Comparison of ENCODE assay signal across 22 cellular contexts in the genomic region with DNA sequence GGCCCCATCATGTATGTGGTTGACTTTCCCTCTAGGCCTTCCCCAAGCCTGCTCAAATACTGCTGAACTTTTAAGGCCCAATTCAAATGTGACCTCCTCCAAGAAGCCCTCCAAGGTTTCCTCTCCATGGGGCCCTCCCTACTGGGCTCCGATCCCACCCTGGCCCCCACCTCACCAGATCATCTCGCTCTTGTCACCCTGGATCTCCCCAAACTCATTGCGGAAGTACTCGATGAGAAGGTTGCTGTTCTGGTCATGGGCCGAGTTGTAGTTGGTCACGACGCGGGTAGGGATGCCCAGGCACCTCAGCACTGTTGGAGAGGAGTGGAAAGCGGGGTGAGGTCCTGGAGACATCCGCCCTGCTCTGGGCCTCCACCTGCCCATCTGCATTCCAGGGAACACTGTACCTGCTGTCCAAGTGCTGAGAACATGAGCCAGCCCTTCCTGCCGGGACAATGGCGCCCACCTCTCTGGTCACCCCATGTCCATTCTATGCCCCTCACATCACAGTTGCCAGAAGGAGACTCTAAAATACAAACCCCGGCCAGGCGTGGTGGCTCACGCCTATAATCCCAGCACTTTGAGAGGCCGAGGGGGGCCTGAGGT. TPM values are rescaled to one million over a fixed set of nuclear protein-coding genes. Genes with fewer than 3 reads are reported as not detected.
DNase-seq lines count a peak whose midpoint lies in the region; FAIRE-seq and TF ChIP-seq lines count a peak whose summit lies in the region.
"Had no signal": no experiment of that assay in that cellular context is flagged by ENCODE, and none has a peak within 500 bp of the region (broad histone marks: within the 10 kb centered on the region; RNA-seq: fewer than 3 reads in every experiment).

No MANE protein-coding gene starts in this region.

- FAIRE-seq in HTR-8/SVneo (lab: Jason Lieb, UNC), result peak; percentile 51
- FAIRE-seq in kidney (lab: Jason Lieb, UNC), result no peak

- H3K27ac ChIP-seq in kidney (ENCODE audit: low read depth in 2 of 2, low read length in 2 of 2) (no peak overlapping the region), stomach (peak overlapping the region in 2 of 5 donors; percentile 25 to 78)
- H3K27ac ChIP-seq: ovary, WERI-Rb-1 had no signal

- WGBS in stomach, 5 donors, result 92 to 97% (median 96%) methylated on average over 14 to 16 of the region's 16 CpGs

- peaks cover 0 to 2% of the 10 kb centered on the region in 2 donors for H3K36me3 ChIP-seq in kidney (ENCODE audit: control insufficient read depth in 1 of 2, insufficient read depth in 2 of 2, low read length in 2 of 2)
- H3K36me3 ChIP-seq in stomach, result peaks cover 5 to 59% (median 47%) of the 10 kb centered on the region in 4 donors
- H3K36me3 ChIP-seq: BLaER1 treated with 17β-estradiol and CSF1 and Interleukin-3, amounts not matched to agents 10 nM and 100 nM; ovary; WERI-Rb-1 had no signal

- H3K27me3 Mint-ChIP-seq in chondrocyte (ENCODE audit: low read depth), result no peaks in the 10 kb centered on the region
- no peaks in the 10 kb centered on the region for H3K27me3 Mint-ChIP-seq in osteocyte (ENCODE audit: unreplicated experiment)
- peaks cover 2% of the 10 kb centered on the region for H3K27me3 Mint-ChIP-seq in HFFc6 (ENCODE audit: insufficient read depth)
- H3K27me3 Mint-ChIP-seq: activated CD4-positive, alpha-beta T cell treated with anti-CD3 and anti-CD28 coated beads, Interleukin-2, amount 10 ng/mL, durations not matched to agents 24 days and 14 days; activated T-cell treated with anti-CD3 and anti-CD28 coated beads, Interleukin-2, amount 50 U/mL, for 24 hours had no signal

- no peaks in the 10 kb centered on the region for H3K36me3 Mint-ChIP-seq in chondrocyte (ENCODE audit: low read depth)
- H3K36me3 Mint-ChIP-seq in osteocyte (ENCODE audit: unreplicated experiment), result peaks cover 4% of the 10 kb centered on the region
- peaks cover 34% of the 10 kb centered on the region for H3K36me3 Mint-ChIP-seq in HFFc6 (ENCODE audit: low read depth)
- H3K36me3 Mint-ChIP-seq: brain, natural killer cell had no signal

- H3K9me3 ChIP-seq in kidney (ENCODE audit: control insufficient read depth in 1 of 2, low read length in 2 of 2) (no peaks in the 10 kb centered on the region), stomach (no peaks in the 10 kb centered on the region)
- H3K9me3 ChIP-seq: adrenal gland; BLaER1 treated with 17β-estradiol and CSF1 and Interleukin-3, amounts not matched to agents 10 nM and 100 nM; ovary had no signal

- H3K4me3 ChIP-seq in kidney (ENCODE audit: low read length in 2 of 2) (no peak overlapping the region), stomach (no peak overlapping the region)
- H3K4me3 ChIP-seq: adrenal gland; BLaER1 treated with 17β-estradiol and CSF1 and Interleukin-3, amounts not matched to agents 10 nM and 100 nM; ovary had no signal

- H3K9me3 Mint-ChIP-seq in chondrocyte (ENCODE audit: low read depth), result no peaks in the 10 kb centered on the region
- no peaks in the 10 kb centered on the region for H3K9me3 Mint-ChIP-seq in osteocyte (ENCODE audit: unreplicated experiment)
- H3K9me3 Mint-ChIP-seq in HFFc6, result no peaks in the 10 kb centered on the region
- H3K9me3 Mint-ChIP-seq: activated CD4-positive, alpha-beta T cell treated with anti-CD3 and anti-CD28 coated beads, Interleukin-2, amount 10 ng/mL, durations not matched to agents 24 days and 14 days; activated T-cell treated with anti-CD3 and anti-CD28 coated beads, Interleukin-2, amount 50 U/mL, for 24 hours; brain; effector memory CD8-positive, alpha-beta T cell; natural killer cell had no signal

- TF ChIP-seq EP300 in stomach (IDR thresholded peaks at IDR 0.05), result no peak

- TF ChIP-seq CTCF in chondrocyte (IDR thresholded peaks at IDR 0.05), result no peak
- no peak for TF ChIP-seq CTCF in kidney (IDR thresholded peaks at IDR 0.05; ENCODE audit: borderline replicate concordance, extremely low read depth, insufficient read depth)
- TF ChIP-seq CTCF in osteocyte (IDR thresholded peaks at IDR 0.05), result no peak
- no peak for TF ChIP-seq CTCF in stomach (IDR thresholded peaks at IDR 0.05)
- no peak for TF ChIP-seq CTCF in HFFc6 (IDR thresholded peaks at IDR 0.05)

- H3K4me1 ChIP-seq in kidney (ENCODE audit: control insufficient read depth in 1 of 2, insufficient read depth in 1 of 2, low read depth in 1 of 2, low read length in 2 of 2) (peaks cover 22 to 29% of the 10 kb centered on the region in 2 donors), stomach (peaks cover 22 to 42% (median 29%) of the 10 kb centered on the region in 4 donors)

- H3K4me1 Mint-ChIP-seq in chondrocyte (ENCODE audit: low read depth) (peaks cover 60% of the 10 kb centered on the region), osteocyte (ENCODE audit: unreplicated experiment) (peaks cover 67% of the 10 kb centered on the region), HFFc6 (ENCODE audit: low read depth) (peaks cover 53% of the 10 kb centered on the region)
- H3K4me1 Mint-ChIP-seq: activated CD4-positive, alpha-beta T cell treated with anti-CD3 and anti-CD28 coated beads, Interleukin-2, amount 10 ng/mL, durations not matched to agents 24 days and 14 days; natural killer cell had no signal

- intact Hi-C loops in kidney (cut with DNase I), result no loop called here
- intact Hi-C loops in stomach (cut with DNase I; ENCODE audit: low total_unique reads), result no loop called here

- DNase-seq in HTR-8/SVneo (ENCODE audit: insufficient read length, low spot score), result no peak
- peak; percentile 54 for DNase-seq in chondrocyte (ENCODE audit: low spot score)
- DNase-seq in kidney, result peak; percentile 63
- DNase-seq in osteocyte (ENCODE audit: extremely low spot score, unreplicated experiment), result no peak
- DNase-seq in OCI-M2 (lab: John Stamatoyannopoulos, UW; ENCODE audit: unreplicated experiment), result no peak
- DNase-seq in stomach, result no peak
- no peak for DNase-seq in GOT3 (lab: John Stamatoyannopoulos, UW)
- DNase-seq in HFFc6, result no peak
- DNase-seq: activated CD4-positive, alpha-beta T cell treated with anti-CD3 and anti-CD28 coated beads, Interleukin-2, amount 10 ng/mL, durations not matched to agents 24 days and 14 days; activated T-cell treated with anti-CD3 and anti-CD28 coated beads, Interleukin-2, amount 50 U/mL, for 24 hours; adrenal gland; COR-L47; effector memory CD8-positive, alpha-beta T cell; foreskin fibroblast; natural killer cell; NCI-H446 treated with DMSO at 0.1 percent for 48 hours; retina; T1000; WERI-Rb-1 had no signal

- H3K9ac ChIP-seq in kidney (ENCODE audit: low read length in 2 of 2), result no peak overlapping the region

- no peak overlapping the region for H3K4me3 Mint-ChIP-seq in chondrocyte (ENCODE audit: unreplicated experiment)
- H3K4me3 Mint-ChIP-seq in osteocyte (ENCODE audit: unreplicated experiment), result no peak overlapping the region
- no peak overlapping the region for H3K4me3 Mint-ChIP-seq in HFFc6
- H3K4me3 Mint-ChIP-seq: activated CD4-positive, alpha-beta T cell treated with anti-CD3 and anti-CD28 coated beads, Interleukin-2, amount 10 ng/mL, durations not matched to agents 24 days and 14 days; activated T-cell treated with anti-CD3 and anti-CD28 coated beads, Interleukin-2, amount 50 U/mL, for 24 hours; effector memory CD8-positive, alpha-beta T cell; natural killer cell had no signal

- H3K27ac Mint-ChIP-seq in chondrocyte (ENCODE audit: unreplicated experiment) (no peak overlapping the region), osteocyte (ENCODE audit: unreplicated experiment) (peak overlapping the region; percentile 69), HFFc6 (no peak overlapping the region)
- H3K27ac Mint-ChIP-seq: activated CD4-positive, alpha-beta T cell treated with anti-CD3 and anti-CD28 coated beads, Interleukin-2, amount 10 ng/mL, durations not matched to agents 24 days and 14 days; activated T-cell treated with anti-CD3 and anti-CD28 coated beads, Interleukin-2, amount 50 U/mL, for 24 hours; effector memory CD8-positive, alpha-beta T cell; natural killer cell had no signal

- no peak for TF ChIP-seq POLR2A in stomach (IDR thresholded peaks at IDR 0.05)

- H3K27me3 ChIP-seq in stomach, result no peaks in the 10 kb centered on the region
- H3K27me3 ChIP-seq: adrenal gland; BLaER1 treated with 17β-estradiol and CSF1 and Interleukin-3, amounts not matched to agents 10 nM and 100 nM; ovary had no signal

RNA-seq across cellular contexts. Expression of a gene that starts 23.1 kb away (rescaled TPM):
- total RNA-seq in chondrocyte, result 7.1 to 22.3 TPM (median 17.7 TPM) in 3 replicates
- total RNA-seq in kidney, result 611 TPM
- polyA plus RNA-seq in kidney (ENCODE audit: insufficient read depth, low read depth, low replicate concordance), result 44.6 TPM
- 29.2 and 32.7 TPM in 2 replicates for total RNA-seq in osteocyte
- total RNA-seq in stomach, result 100 to 1,000 TPM in 1 of 5 donors, 10 to 100 TPM in 4; 27.8 to 195 (median 44.3) TPM
- polyA plus RNA-seq in stomach, result 10 to 100 TPM; 16.2 to 28.0 (median 25.1) TPM
- 100 to 1,000 TPM in 5 of 6 experiments, 10 to 100 TPM in 1; 99.6 to 430 (median 111) TPM for total RNA-seq in HFFc6 (2021; fragmentation: NEBNext Ultra II Directional; extraction: Animal tissue kit (Norgen Biotek cat#: 25700))

Comparison
In these comparisons a context has a peak if more than half of its experiments do, and no peak if none do; other contexts are left out.
1. DNase-seq: peak in chondrocyte (single experiment) and kidney (single experiment); none in HTR-8/SVneo (single experiment), osteocyte (single experiment), OCI-M2 (single experiment), stomach (single experiment), GOT3 (single experiment) and HFFc6 (single experiment).